24 cellular contexts compared by ENCODE assay signal in genomic region chr10:33025039-33025438, GRCh38.
A peak's percentile ranks its signal among the peaks of the same experiment; 100 is the strongest.
DNase-seq lines count a peak whose midpoint lies in the region; ATAC-seq, FAIRE-seq and TF ChIP-seq lines count a peak whose summit lies in the region.
"Had no signal": no experiment of that assay in that cellular context is flagged by ENCODE, and none has a peak within 500 bp of the region (broad histone marks: within the 10 kb centered on the region; RNA-seq: fewer than 3 reads in every experiment).

No MANE protein-coding gene starts in this region.

- H3K9me3 ChIP-seq in H1 (ENCODE audit: insufficient read depth in 2 of 2, low read depth in 1 of 2, low read length in 1 of 2), result no peaks in the 10 kb centered on the region
- H3K9me3 ChIP-seq: breast epithelium, right atrium auricular region had no signal

- H3K4me3 Mint-ChIP-seq in WTC11, result no peak overlapping the region
- no peak overlapping the region for H3K4me3 Mint-ChIP-seq in activated T-cell treated with anti-CD3 and anti-CD28 coated beads, Interleukin-2, amount 50 U/mL, for 4 hours
- H3K4me3 Mint-ChIP-seq: naive B cell had no signal

- TF ChIP-seq CTCF in H1 (IDR thresholded peaks at IDR 0.05; ENCODE audit: control extremely low read depth in 1 of 3, insufficient read depth in 1 of 3, low read depth in 1 of 3, low read length in 3 of 3) (no peak), WTC11 (IDR thresholded peaks at IDR 0.05) (no peak)

- H3K36me3 ChIP-seq in H1 (ENCODE audit: control insufficient read depth in 2 of 4, insufficient read depth in 4 of 4, low read length in 3 of 4), result no peaks in the 10 kb centered on the region
- H3K36me3 ChIP-seq: breast epithelium, right atrium auricular region had no signal

- no peak overlapping the region for H3K56ac ChIP-seq in H1 (replicated peaks; ENCODE audit: insufficient read length, low read depth, low read length)

- no peak overlapping the region for H3K27ac ChIP-seq in H1 (ENCODE audit: low read depth, low read length)
- H3K27ac ChIP-seq: breast epithelium, right atrium auricular region, RWPE1 had no signal

- H4K5ac ChIP-seq in H1 (ENCODE audit: insufficient read length, low read depth, low read length), result no peak overlapping the region

- no peak overlapping the region for H2BK15ac ChIP-seq in H1 (ENCODE audit: low read length)

- no peak overlapping the region for H3K23ac ChIP-seq in H1 (ENCODE audit: insufficient read length)

- H3K14ac ChIP-seq in H1 (ENCODE audit: insufficient read length), result no peak overlapping the region

- no peak overlapping the region for H3K18ac ChIP-seq in H1 (ENCODE audit: extremely low read depth, low read length)

- no peaks in the 10 kb centered on the region for H3K79me1 ChIP-seq in H1 (ENCODE audit: low read depth, low read length)

- TF ChIP-seq EP300 in H1 (IDR thresholded peaks at IDR 0.05; ENCODE audit: borderline replicate concordance in 1 of 2, low read depth in 2 of 2, low read length in 2 of 2), result no peak

- CTCF ChIA-PET in H1 (lab: Charles Lee; ENCODE audit: partially characterized antibody) (interaction anchor here (1.8 kb wide), 1 partner anchor 15 kb away, joined by 6 read pairs; no protein-coding TSS in a partner anchor), WTC11 (lab: Charles Lee) (no interaction called here)

- H4K91ac ChIP-seq in H1 (replicated peaks; ENCODE audit: insufficient read length, low read length), result no peak overlapping the region

- H3K4me2 ChIP-seq in H1 (ENCODE audit: insufficient read depth in 1 of 2, low read depth in 2 of 2, low read length in 2 of 2), result no peak overlapping the region

- FAIRE-seq in H1 (lab: Jason Lieb, UNC), result no peak

- ATAC-seq in GM18858 (IDR thresholded peaks at IDR 0.05; ENCODE audit: unreplicated experiment) (peak; percentile 85), GM21381 (IDR thresholded peaks at IDR 0.05; ENCODE audit: unreplicated experiment) (peak; percentile 99), HG03432 (IDR thresholded peaks at IDR 0.05; ENCODE audit: unreplicated experiment) (peak; percentile 78), WTC11 (no peak)
- no peak for ATAC-seq in activated T-cell treated with anti-CD3 and anti-CD28 coated beads, Interleukin-2, amount 50 U/mL, for 4 hours
- ATAC-seq: HCT116, SK-N-SH treated with all-trans-retinoic acid at 6 μM for 48 hours had no signal

- no peak overlapping the region for H3K4me3 ChIP-seq in H1 (ENCODE audit: extremely low read depth in 1 of 4, insufficient read depth in 2 of 4, low read depth in 3 of 4, low read length in 4 of 4)
- H3K4me3 ChIP-seq: breast epithelium, right atrium auricular region had no signal

- TF ChIP-seq POLR2A in H1 (IDR thresholded peaks at IDR 0.05; ENCODE audit: control extremely low read depth in 1 of 2, low read depth in 2 of 2, low read length in 2 of 2), result no peak

- H3K4ac ChIP-seq in H1 (replicated peaks; ENCODE audit: insufficient read length, low read depth, low read length), result no peak overlapping the region

- no peaks in the 10 kb centered on the region for H4K20me1 ChIP-seq in H1 (replicated peaks in 1 of 2; ENCODE audit: control insufficient read depth in 1 of 2, insufficient read depth in 2 of 2, low read length in 2 of 2)

- H3K36me3 Mint-ChIP-seq in WTC11, result no peaks in the 10 kb centered on the region
- H3K36me3 Mint-ChIP-seq in activated T-cell treated with anti-CD3 and anti-CD28 coated beads, Interleukin-2, amount 50 U/mL, for 4 hours (ENCODE audit: insufficient read depth), result no peaks in the 10 kb centered on the region
- H3K36me3 Mint-ChIP-seq: naive B cell had no signal

- 75% methylated on average over 6 of the region's 6 CpGs; no CpG with 5 or more reads in 1 of the 2 experiments for WGBS in H1 (ENCODE audit: extremely low coverage in 1 of 2, insufficient coverage in 1 of 2, insufficient read length in 1 of 2, insufficient replicate concordance in 2 of 2, low coverage in 1 of 2, low lambda C conversion rate in 2 of 2, missing lambda C conversion rate in 1 of 2), 2 experiments

- H3K9ac ChIP-seq in H1 (replicated peaks in 1 of 4; ENCODE audit: extremely low read depth in 1 of 4, low read depth in 3 of 4, low read length in 3 of 4), result no peak overlapping the region

- TF ChIP-seq RAD21 in H1 (IDR thresholded peaks at IDR 0.05 in 1 of 2, conservative IDR thresholded peaks at IDR 0.05 in 1 of 2; ENCODE audit: low read depth in 2 of 2, low read length in 2 of 2), result no peak

- H3K4me1 ChIP-seq in H1 (replicated peaks in 1 of 4; ENCODE audit: control insufficient read depth in 3 of 4, insufficient read depth in 4 of 4, low read length in 3 of 4), result peaks cover 0 to 11% (median 2%) of the 10 kb centered on the region in 4 experiments; a peak in 3 of 7 replicates
- H3K4me1 ChIP-seq: breast epithelium, right atrium auricular region had no signal

- no peaks in the 10 kb centered on the region for H3K27me3 Mint-ChIP-seq in WTC11 (ENCODE audit: low read depth)
- H3K27me3 Mint-ChIP-seq in activated T-cell treated with anti-CD3 and anti-CD28 coated beads, Interleukin-2, amount 50 U/mL, for 4 hours (ENCODE audit: low read depth), result no peaks in the 10 kb centered on the region

- POLR2A ChIA-PET in H1 (lab: Charles Lee; ENCODE audit: partially characterized antibody), result no interaction called here
- POLR2A ChIA-PET in WTC11 (lab: Charles Lee), result no interaction called here

- no peak overlapping the region for H2AK5ac ChIP-seq in H1 (ENCODE audit: low read depth, low read length)

- no peak overlapping the region for H4K8ac ChIP-seq in H1 (ENCODE audit: extremely low read depth, insufficient read depth, low read length)

- no peaks in the 10 kb centered on the region; a peak in 1 of 7 replicates for H3K27me3 ChIP-seq in H1 (replicated peaks in 1 of 4; ENCODE audit: control insufficient read depth in 3 of 4, extremely low read depth in 1 of 4, insufficient read depth in 3 of 4, low read length in 3 of 4)
- H3K27me3 ChIP-seq: breast epithelium, right atrium auricular region had no signal

- H3K79me2 ChIP-seq in H1 (ENCODE audit: control insufficient read depth in 1 of 2, insufficient read depth in 2 of 2, low read length in 2 of 2), result no peaks in the 10 kb centered on the region

- peaks cover 3% of the 10 kb centered on the region for H3K9me3 Mint-ChIP-seq in WTC11
- H3K9me3 Mint-ChIP-seq in activated T-cell treated with anti-CD3 and anti-CD28 coated beads, Interleukin-2, amount 50 U/mL, for 4 hours, result no peaks in the 10 kb centered on the region
- H3K9me3 Mint-ChIP-seq: activated T-helper 2 cell treated with anti-CD3 and anti-CD28 coated beads, Interferon-gamma antibody, Interleukin-2, Interleukin-4, amounts not matched to agents 10 μg/mL and 5 μg/mL and 100 μg/mL, durations not matched to agents 14 hours and 24 hours and 36 hours had no signal

- peaks cover 32% of the 10 kb centered on the region for H3K4me1 Mint-ChIP-seq in WTC11
- H3K4me1 Mint-ChIP-seq in activated T-cell treated with anti-CD3 and anti-CD28 coated beads, Interleukin-2, amount 50 U/mL, for 4 hours (ENCODE audit: low read depth), result peaks cover 48% of the 10 kb centered on the region

- no peaks in the 10 kb centered on the region for H3K23me2 ChIP-seq in H1 (ENCODE audit: low read depth, low read length)

- H3K27ac Mint-ChIP-seq in WTC11, result no peak overlapping the region
- H3K27ac Mint-ChIP-seq: activated T-helper 2 cell treated with anti-CD3 and anti-CD28 coated beads, Interferon-gamma antibody, Interleukin-2, Interleukin-4, amounts not matched to agents 10 μg/mL and 5 μg/mL and 100 μg/mL, durations not matched to agents 14 hours and 24 hours and 36 hours had no signal

- no peak overlapping the region for H2AFZ ChIP-seq in H1 (ENCODE audit: low read length)

- no peak overlapping the region; the same call in 1 of the 2 replicates for H2BK5ac ChIP-seq in H1 (ENCODE audit: low read depth, low read length)

- DNase-seq in H1 (ENCODE audit: low read depth in 1 of 2, low spot score in 2 of 2) (no peak), WTC11 (ENCODE audit: low spot score) (no peak), NCI-H524 treated with DMSO at 0.1 percent for 48 hours (lab: John Stamatoyannopoulos, UW) (no peak), H4 (ENCODE audit: low spot score) (no peak)
- DNase-seq in activated T-cell treated with anti-CD3 and anti-CD28 coated beads, Interleukin-2, amount 50 U/mL, for 4 hours, result no peak
- DNase-seq: AML-193; DND-41; head of caudate nucleus; mesendoderm; naive B cell; NCI-H1092 treated with DMSO at 0.1 percent for 48 hours; NCI-H2029 treated with DMSO at 0.1 percent for 48 hours; stimulated activated CD4-positive, alpha-beta T cell treated with anti-CD3 and anti-CD28 coated beads, Interleukin-12 subunit alpha, Interleukin-12 subunit beta, amount 100 ng/mL, for 4 hours; substantia nigra; T-helper 9 cell had no signal

- no peak overlapping the region for H2BK120ac ChIP-seq in H1 (replicated peaks; ENCODE audit: low read depth, low read length)

- H2BK20ac ChIP-seq in H1 (ENCODE audit: low read length), result peak overlapping the region; percentile 23; the same call in 1 of the 2 replicates

- peak overlapping the region; percentile 77; the same call in 1 of the 2 replicates for H2BK12ac ChIP-seq in H1 (ENCODE audit: low read depth, low read length)

TF ChIP-seq in H1, 55 proteins besides CTCF, POLR2A, EP300 and RAD21 (continues in another document):
- TF ChIP-seq RNF2 (IDR thresholded peaks at IDR 0.05; ENCODE audit: borderline replicate concordance, low read depth, low read length, missing control alignments, poor library complexity, severe bottlenecking), result no peak
- TF ChIP-seq TAF7 (optimal IDR thresholded peaks at IDR 0.05; ENCODE audit: borderline replicate concordance, low read depth, low read length), result no peak
- TF ChIP-seq POLR2AphosphoS5 (IDR thresholded peaks at IDR 0.05; ENCODE audit: low read depth, low read length), result no peak
- TF ChIP-seq NRF1 (IDR thresholded peaks at IDR 0.05; ENCODE audit: low read depth, low read length), result no peak
- no peak for TF ChIP-seq RFX5 (IDR thresholded peaks at IDR 0.05; ENCODE audit: borderline replicate concordance, low read depth, low read length)
- TF ChIP-seq FOSL1 (IDR thresholded peaks at IDR 0.05; ENCODE audit: insufficient read depth, low read depth, low read length), result no peak
- no peak for TF ChIP-seq SP1 (IDR thresholded peaks at IDR 0.05; ENCODE audit: low read depth, low read length)
- no peak for TF ChIP-seq KDM1A (IDR thresholded peaks at IDR 0.05; ENCODE audit: borderline replicate concordance, low read length)

Comparison
In these comparisons a context has a peak if more than half of its experiments do, and no peak if none do; other contexts are left out.
1. ATAC-seq: peak in GM18858 (single experiment), GM21381 (single experiment) and HG03432 (single experiment); none in WTC11 (single experiment) and activated T-cell treated with anti-CD3 and anti-CD28 coated beads, Interleukin-2, amount 50 U/mL, for 4 hours (0 of 2).